ENCODE assay signal across 20 cellular contexts in genomic region chr11:11552688-11553087, GRCh38.
"Had no signal": no experiment of that assay in that cellular context is flagged by ENCODE, and none has a peak within 500 bp of the region (broad histone marks: within the 10 kb centered on the region; RNA-seq: fewer than 3 reads in every experiment).

No MANE protein-coding gene starts in this region.

- H3K4me3 Mint-ChIP-seq: activated CD8-positive, alpha-beta T cell treated with anti-CD3 and anti-CD28 coated beads for 36 hours; activated T-cell treated with anti-CD3 and anti-CD28 coated beads, Interleukin-2, amount 50 U/mL, for 72 hours; natural killer cell; stimulated activated naive CD8-positive, alpha-beta T cell treated with anti-CD3 and anti-CD28 coated beads, Interleukin-15, amount 100 ng/mL, for 72 hours; T-cell had no signal

- H3K9me3 Mint-ChIP-seq: activated CD8-positive, alpha-beta T cell treated with anti-CD3 and anti-CD28 coated beads for 36 hours; activated T-cell treated with anti-CD3 and anti-CD28 coated beads, Interleukin-2, amount 50 U/mL, for 72 hours; natural killer cell; stimulated activated naive CD8-positive, alpha-beta T cell treated with anti-CD3 and anti-CD28 coated beads, Interleukin-15, amount 100 ng/mL, for 72 hours; T-cell had no signal

- H3K27ac Mint-ChIP-seq: activated CD8-positive, alpha-beta T cell treated with anti-CD3 and anti-CD28 coated beads for 36 hours; activated T-cell treated with anti-CD3 and anti-CD28 coated beads, Interleukin-2, amount 50 U/mL, for 72 hours; natural killer cell; stimulated activated naive CD8-positive, alpha-beta T cell treated with anti-CD3 and anti-CD28 coated beads, Interleukin-15, amount 100 ng/mL, for 72 hours; T-cell had no signal

- H3K36me3 ChIP-seq: breast epithelium, heart left ventricle, prostate gland, sigmoid colon, WERI-Rb-1 had no signal

- H3K4me1 Mint-ChIP-seq: natural killer cell; stimulated activated naive CD8-positive, alpha-beta T cell treated with anti-CD3 and anti-CD28 coated beads, Interleukin-15, amount 100 ng/mL, for 72 hours; T-cell had no signal

- H3K27ac ChIP-seq: breast epithelium, heart left ventricle, prostate gland, sigmoid colon, testis, WERI-Rb-1 had no signal

- H3K27me3 ChIP-seq: breast epithelium, dorsolateral prefrontal cortex, heart left ventricle, sigmoid colon, testis had no signal

- DNase-seq: activated CD4-positive, alpha-beta T cell treated with anti-CD3 and anti-CD28 coated beads for 4 hours; activated CD8-positive, alpha-beta memory T cell treated with anti-CD3 and anti-CD28 coated beads, Interleukin-2, amount 50 U/mL, for 4 hours; activated CD8-positive, alpha-beta T cell treated with anti-CD3 and anti-CD28 coated beads for 36 hours; activated T-cell treated with anti-CD3 and anti-CD28 coated beads, Interleukin-2, amount 50 U/mL, for 72 hours; aorta; dorsolateral prefrontal cortex; foreskin melanocyte; heart left ventricle; natural killer cell; nucleus accumbens; sigmoid colon; stimulated activated CD4-positive, alpha-beta T cell treated with anti-CD3 and anti-CD28 coated beads, Interleukin-12 subunit alpha, Interleukin-12 subunit beta, amount 100 ng/mL, for 4 hours; stimulated activated CD4-positive, alpha-beta T cell treated with anti-CD3 and anti-CD28 coated beads, Interleukin-4, amount 100 ng/mL, for 24 hours; stimulated activated naive CD8-positive, alpha-beta T cell treated with anti-CD3 and anti-CD28 coated beads, Interleukin-15, amount 100 ng/mL, for 72 hours; T-cell; T1000; testis; WERI-Rb-1 had no signal

- ATAC-seq: activated CD8-positive, alpha-beta T cell treated with anti-CD3 and anti-CD28 coated beads for 36 hours; activated T-cell treated with anti-CD3 and anti-CD28 coated beads, Interleukin-2, amount 50 U/mL, for 72 hours; heart left ventricle; natural killer cell; stimulated activated naive CD8-positive, alpha-beta T cell treated with anti-CD3 and anti-CD28 coated beads, Interleukin-15, amount 100 ng/mL, for 72 hours; T-cell had no signal

- H3K4me1 ChIP-seq: breast epithelium, prostate gland, testis had no signal

- H3K4me3 ChIP-seq: breast epithelium, dorsolateral prefrontal cortex, heart left ventricle, prostate gland, sigmoid colon, testis had no signal

- H3K27me3 Mint-ChIP-seq: activated CD8-positive, alpha-beta T cell treated with anti-CD3 and anti-CD28 coated beads for 36 hours; stimulated activated naive CD8-positive, alpha-beta T cell treated with anti-CD3 and anti-CD28 coated beads, Interleukin-15, amount 100 ng/mL, for 72 hours had no signal

- H3K36me3 Mint-ChIP-seq: natural killer cell, T-cell had no signal
